24 cellular contexts compared by ENCODE assay signal in the genomic region with DNA sequence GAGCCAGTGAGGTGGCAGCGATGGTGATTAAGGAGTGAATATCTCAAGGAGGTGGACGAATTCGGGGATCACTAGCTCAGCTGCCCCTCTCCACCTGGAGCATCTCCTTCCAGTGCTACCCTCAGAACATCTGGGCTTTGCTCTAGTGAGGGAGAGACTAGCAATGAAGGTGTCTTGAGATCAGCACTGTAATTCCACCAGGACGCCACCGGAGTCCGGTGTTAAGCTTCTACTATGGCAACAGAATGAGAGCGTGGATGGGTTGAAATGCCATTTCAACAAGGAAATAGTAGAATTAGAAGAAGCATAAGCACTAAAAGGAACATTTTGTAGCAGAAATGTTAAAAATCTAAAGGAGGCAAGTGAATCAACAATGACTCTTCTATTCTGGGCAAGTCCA.
DNase-seq lines count a peak whose midpoint lies in the region; TF ChIP-seq lines count a peak whose summit lies in the region.
"Had no signal": no experiment of that assay in that cellular context is flagged by ENCODE, and none has a peak within 500 bp of the region (broad histone marks: within the 10 kb centered on the region; RNA-seq: fewer than 3 reads in every experiment).

No MANE protein-coding gene starts in this region.

- no peaks in the 10 kb centered on the region for H3K9me3 ChIP-seq in uterus

- no peak for DNase-seq in AG10803 (ENCODE audit: low read depth)
- DNase-seq in HK-2 (ENCODE audit: unreplicated experiment) = peak; percentile 2
- peak; percentile 14 for DNase-seq in dermis blood vessel endothelial cell
- DNase-seq in neural crest cell (ENCODE audit: low read depth, low spot score) = no peak
- no peak for DNase-seq in uterus
- DNase-seq in GM13977 (ENCODE audit: low spot score) = no peak
- no peak for DNase-seq in AG08395 (ENCODE audit: low spot score)
- DNase-seq: activated CD4-positive, alpha-beta memory T cell treated with anti-CD3 and anti-CD28 coated beads for 36 hours; activated naive CD8-positive, alpha-beta T cell treated with anti-CD3 and anti-CD28 coated beads for 36 hours; DMS79; GF-D8; left cardiac atrium; naive B cell; NCI-H1105 treated with DMSO at 0.1 percent for 48 hours; NCI-H2029; NCI-H345; NCI-H748 treated with DMSO at 0.1 percent for 48 hours; OCI-M1; substantia nigra; T1000 had no signal

- H3K4me1 ChIP-seq in uterus = no peaks in the 10 kb centered on the region

- TF ChIP-seq CTCF in AG10803 (conservative IDR thresholded peaks at IDR 0.05; ENCODE audit: low read length) = peak; percentile 26
- TF ChIP-seq CTCF in neural crest cell (conservative IDR thresholded peaks at IDR 0.05) = peak; percentile 36
- TF ChIP-seq CTCF in uterus (IDR thresholded peaks at IDR 0.05) = no peak
- TF ChIP-seq CTCF in GM13977 (IDR thresholded peaks at IDR 0.05; ENCODE audit: extremely low read depth, insufficient read depth, missing control alignments) = no peak

- intact Hi-C loops in uterus (cut with DNase I; ENCODE audit: low total_unique reads) = no loop called here

- H3K27me3 ChIP-seq in uterus = no peaks in the 10 kb centered on the region

- no peak overlapping the region for H3K4me3 ChIP-seq in AG10803 (ENCODE audit: low read length)
- H3K4me3 ChIP-seq in uterus = no peak overlapping the region

- in situ Hi-C loops in GM13977 (cut with MboI; ENCODE audit: low pct_unique_long_range_greater_than_20kb, low sequenced_read_pairs, unreplicated experiment) = no loop called here

- no peak overlapping the region for H3K4me3 Mint-ChIP-seq in neural crest cell
- H3K4me3 Mint-ChIP-seq: activated CD4-positive, alpha-beta memory T cell treated with anti-CD3 and anti-CD28 coated beads for 36 hours; activated naive CD8-positive, alpha-beta T cell treated with anti-CD3 and anti-CD28 coated beads for 36 hours; central memory CD8-positive, alpha-beta T cell; IgD-negative memory B cell had no signal

- no peaks in the 10 kb centered on the region for H3K36me3 Mint-ChIP-seq in neural crest cell (ENCODE audit: low read depth)
- H3K36me3 Mint-ChIP-seq: activated CD4-positive, alpha-beta memory T cell treated with anti-CD3 and anti-CD28 coated beads for 36 hours; activated naive CD8-positive, alpha-beta T cell treated with anti-CD3 and anti-CD28 coated beads for 36 hours; naive B cell had no signal

- H3K27me3 Mint-ChIP-seq in neural crest cell (ENCODE audit: low read depth) = no peaks in the 10 kb centered on the region
- H3K27me3 Mint-ChIP-seq: activated naive CD8-positive, alpha-beta T cell treated with anti-CD3 and anti-CD28 coated beads for 36 hours had no signal

- H3K9me3 Mint-ChIP-seq in neural crest cell = no peaks in the 10 kb centered on the region
- H3K9me3 Mint-ChIP-seq: activated CD4-positive, alpha-beta memory T cell treated with anti-CD3 and anti-CD28 coated beads for 36 hours; activated naive CD8-positive, alpha-beta T cell treated with anti-CD3 and anti-CD28 coated beads for 36 hours; activated T-helper 2 cell treated with anti-CD3 and anti-CD28 coated beads, Interferon-gamma antibody, Interleukin-2, Interleukin-4, amounts not matched to agents 10 μg/mL and 5 μg/mL and 100 μg/mL, durations not matched to agents 14 hours and 24 hours and 36 hours; central memory CD8-positive, alpha-beta T cell; naive B cell had no signal

- H3K27ac Mint-ChIP-seq in neural crest cell (ENCODE audit: unreplicated experiment) = no peak overlapping the region
- H3K27ac Mint-ChIP-seq: activated CD4-positive, alpha-beta memory T cell treated with anti-CD3 and anti-CD28 coated beads for 36 hours; activated naive CD8-positive, alpha-beta T cell treated with anti-CD3 and anti-CD28 coated beads for 36 hours; activated T-helper 2 cell treated with anti-CD3 and anti-CD28 coated beads, Interferon-gamma antibody, Interleukin-2, Interleukin-4, amounts not matched to agents 10 μg/mL and 5 μg/mL and 100 μg/mL, durations not matched to agents 14 hours and 24 hours and 36 hours; IgD-negative memory B cell; naive B cell had no signal

- peaks cover 3% of the 10 kb centered on the region for H3K4me1 Mint-ChIP-seq in neural crest cell
- H3K4me1 Mint-ChIP-seq: activated naive CD8-positive, alpha-beta T cell treated with anti-CD3 and anti-CD28 coated beads for 36 hours; central memory CD8-positive, alpha-beta T cell; naive B cell had no signal

- H3K27ac ChIP-seq in uterus = no peak overlapping the region
- H3K27ac ChIP-seq: HL-60 had no signal

- TF ChIP-seq POLR2A in uterus (IDR thresholded peaks at IDR 0.05) = no peak

- H3K36me3 ChIP-seq in uterus = no peaks in the 10 kb centered on the region

Comparison
In these comparisons a context has a peak if more than half of its experiments do, and no peak if none do; other contexts are left out.
1. DNase-seq: peak in HK-2 (single experiment) and dermis blood vessel endothelial cell (single experiment); none in AG10803 (single experiment), neural crest cell (single experiment), uterus (0 of 2), GM13977 (single experiment) and AG08395 (single experiment).
2. CTCF ChIP-seq: peak in AG10803 (single experiment) and neural crest cell (single experiment); none in uterus (0 of 4) and GM13977 (single experiment).